ENCODE assay signal across 24 cellular contexts in the genomic region with DNA sequence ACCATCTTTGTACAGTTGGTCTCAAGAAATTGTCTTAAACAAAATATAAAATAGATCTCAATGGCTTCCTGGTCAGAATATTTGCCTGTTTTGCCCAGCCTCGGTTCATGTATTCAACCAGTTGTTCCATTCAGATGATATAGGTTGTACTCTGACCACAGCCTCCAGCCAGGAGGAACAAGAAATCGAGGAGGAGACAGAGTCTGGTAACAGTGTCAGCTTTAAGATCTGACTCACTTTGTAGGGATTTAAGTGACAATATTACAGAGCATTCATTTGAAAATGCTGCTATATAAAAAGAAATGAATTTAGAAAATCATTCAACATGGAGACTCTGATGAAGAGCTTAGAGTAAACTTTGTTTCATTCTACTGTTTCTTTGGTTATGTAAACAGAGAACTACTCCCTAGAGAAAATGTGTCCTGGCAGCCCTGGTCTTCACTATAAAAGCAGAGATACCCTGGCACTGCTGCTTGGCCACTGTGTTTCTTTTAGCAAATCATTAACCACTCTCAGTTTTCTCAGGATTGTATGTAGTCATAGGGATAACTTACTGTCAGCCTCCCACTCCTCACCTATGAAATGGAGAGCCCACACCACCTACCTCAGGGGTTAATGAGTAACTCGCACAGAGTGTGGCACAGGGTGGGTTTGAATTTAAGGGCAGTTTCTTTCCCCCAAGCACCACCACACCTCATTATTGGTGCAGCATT. TPM values are rescaled to one million over a fixed set of nuclear protein-coding genes. Genes with fewer than 3 reads are reported as not detected.
DNase-seq lines count a peak whose midpoint lies in the region; ATAC-seq and TF ChIP-seq lines count a peak whose summit lies in the region.
"Had no signal": no experiment of that assay in that cellular context is flagged by ENCODE, and none has a peak within 500 bp of the region (broad histone marks: within the 10 kb centered on the region; RNA-seq: fewer than 3 reads in every experiment).

No MANE protein-coding gene starts in this region.

- WGBS in heart right ventricle, 2 donors, result 84 to 90% methylated on average over 3 of the region's 3 CpGs

- peak overlapping the region; percentile 88 to 90 (median 90) for H3K27ac Mint-ChIP-seq in nephron
- no peak overlapping the region for H3K27ac Mint-ChIP-seq in T-helper 2 cell treated with Interferon-gamma antibody and Interleukin-4, amounts not matched to agents 5 μg/mL and 100 μg/mL, for 36 hours
- H3K27ac Mint-ChIP-seq: activated naive CD4-positive, alpha-beta T cell treated with anti-CD3 and anti-CD28 coated beads, Interleukin-2, amount 10 ng/mL, durations not matched to agents 7 days and 5 days; activated T-cell treated with anti-CD3 and anti-CD28 coated beads, Interleukin-2, amount 50 U/mL, for 72 hours; memory B cell; natural killer cell treated with Interleukin-12 subunit alpha and Interleukin-12 subunit beta and Interleukin-15 and Interleukin-18, amount 100 ng/mL, for 72 hours had no signal

- DNase-seq in cardiac muscle cell (ENCODE audit: low read depth in 1 of 2, low spot score in 1 of 2) (no peak), heart right ventricle (no peak), kidney glomerular epithelial cell (lab: John Stamatoyannopoulos, UW) (peak; percentile 65), NCI-H2107 (lab: John Stamatoyannopoulos, UW) (no peak)
- DNase-seq in effector CD8-positive, alpha-beta T cell (lab: John Stamatoyannopoulos, UW), result no peak
- DNase-seq in T-helper 2 cell treated with Interferon-gamma antibody and Interleukin-4, amounts not matched to agents 5 μg/mL and 100 μg/mL, for 36 hours (ENCODE audit: low spot score), result no peak
- DNase-seq: 8988T; activated CD4-positive, alpha-beta T cell treated with anti-CD3 and anti-CD28 coated beads for 1 hour; activated naive CD4-positive, alpha-beta T cell treated with anti-CD3 and anti-CD28 coated beads, Interleukin-2, amount 10 ng/mL, durations not matched to agents 7 days and 5 days; activated T-cell treated with anti-CD3 and anti-CD28 coated beads, Interleukin-2, amount 50 U/mL, for 72 hours; aorta; foreskin keratinocyte; hypothalamus; Karpas-422; NCI-H1694 treated with DMSO at 0.1 percent for 48 hours had no signal

- H3K36me3 Mint-ChIP-seq in nephron (ENCODE audit: low read depth), result peaks cover 8% of the 10 kb centered on the region
- H3K36me3 Mint-ChIP-seq in T-helper 2 cell treated with Interferon-gamma antibody and Interleukin-4, amounts not matched to agents 5 μg/mL and 100 μg/mL, for 36 hours (ENCODE audit: low read depth), result no peaks in the 10 kb centered on the region
- H3K36me3 Mint-ChIP-seq: activated naive CD4-positive, alpha-beta T cell treated with anti-CD3 and anti-CD28 coated beads, Interleukin-2, amount 10 ng/mL, durations not matched to agents 7 days and 5 days; natural killer cell treated with Interleukin-12 subunit alpha and Interleukin-12 subunit beta and Interleukin-15 and Interleukin-18, amount 100 ng/mL, for 72 hours had no signal

- peaks cover 17% of the 10 kb centered on the region for H3K4me1 ChIP-seq in cardiac muscle cell (ENCODE audit: low read depth)
- H3K4me1 ChIP-seq in heart right ventricle, result no peaks in the 10 kb centered on the region
- H3K4me1 ChIP-seq: foreskin keratinocyte, parathyroid adenoma had no signal

- H3K4me3 ChIP-seq in cardiac muscle cell (no peak overlapping the region), heart right ventricle (no peak overlapping the region)

- H3K27ac ChIP-seq in cardiac muscle cell, result peak overlapping the region; percentile 87
- H3K27ac ChIP-seq in heart right ventricle, result no peak overlapping the region
- H3K27ac ChIP-seq: foreskin keratinocyte, parathyroid adenoma had no signal

- ATAC-seq in heart right ventricle, result no peak
- no peak for ATAC-seq in GM21576 (IDR thresholded peaks at IDR 0.05; ENCODE audit: unreplicated experiment)
- ATAC-seq: activated T-cell treated with anti-CD3 and anti-CD28 coated beads, Interleukin-2, amount 50 U/mL, for 72 hours; foreskin keratinocyte; natural killer cell treated with Interleukin-12 subunit alpha and Interleukin-12 subunit beta and Interleukin-15 and Interleukin-18, amount 100 ng/mL, for 72 hours had no signal

- TF ChIP-seq CTCF in cardiac muscle cell (IDR thresholded peaks at IDR 0.05; ENCODE audit: low read depth, low read length), result no peak
- TF ChIP-seq CTCF in heart right ventricle (IDR thresholded peaks at IDR 0.05), result no peak
- no peak for TF ChIP-seq CTCF in nephron (IDR thresholded peaks at IDR 0.05; ENCODE audit: unreplicated experiment in 3 of 3)

- H3K4me1 Mint-ChIP-seq in nephron, result peaks cover 7% of the 10 kb centered on the region
- H3K4me1 Mint-ChIP-seq in T-helper 2 cell treated with Interferon-gamma antibody and Interleukin-4, amounts not matched to agents 5 μg/mL and 100 μg/mL, for 36 hours (ENCODE audit: low read depth), result no peaks in the 10 kb centered on the region
- H3K4me1 Mint-ChIP-seq: activated naive CD4-positive, alpha-beta T cell treated with anti-CD3 and anti-CD28 coated beads, Interleukin-2, amount 10 ng/mL, durations not matched to agents 7 days and 5 days; central memory CD8-positive, alpha-beta T cell; memory B cell had no signal

- H3K9me3 ChIP-seq in cardiac muscle cell (ENCODE audit: low read depth), result no peaks in the 10 kb centered on the region
- no peaks in the 10 kb centered on the region for H3K9me3 ChIP-seq in heart right ventricle

- peaks cover 5% of the 10 kb centered on the region for H3K9me3 Mint-ChIP-seq in nephron
- no peaks in the 10 kb centered on the region for H3K9me3 Mint-ChIP-seq in T-helper 2 cell treated with Interferon-gamma antibody and Interleukin-4, amounts not matched to agents 5 μg/mL and 100 μg/mL, for 36 hours
- H3K9me3 Mint-ChIP-seq: activated naive CD4-positive, alpha-beta T cell treated with anti-CD3 and anti-CD28 coated beads, Interleukin-2, amount 10 ng/mL, durations not matched to agents 7 days and 5 days; activated T-cell treated with anti-CD3 and anti-CD28 coated beads, Interleukin-2, amount 50 U/mL, for 72 hours; central memory CD8-positive, alpha-beta T cell; natural killer cell treated with Interleukin-12 subunit alpha and Interleukin-12 subunit beta and Interleukin-15 and Interleukin-18, amount 100 ng/mL, for 72 hours had no signal

- H3K36me3 ChIP-seq in cardiac muscle cell (no peaks in the 10 kb centered on the region), heart right ventricle (peaks cover 0 to 18% (median 0%) of the 10 kb centered on the region in 9 donors)

- no peak overlapping the region for H3K4me3 Mint-ChIP-seq in nephron
- no peak overlapping the region for H3K4me3 Mint-ChIP-seq in T-helper 2 cell treated with Interferon-gamma antibody and Interleukin-4, amounts not matched to agents 5 μg/mL and 100 μg/mL, for 36 hours
- H3K4me3 Mint-ChIP-seq: activated naive CD4-positive, alpha-beta T cell treated with anti-CD3 and anti-CD28 coated beads, Interleukin-2, amount 10 ng/mL, durations not matched to agents 7 days and 5 days; activated T-cell treated with anti-CD3 and anti-CD28 coated beads, Interleukin-2, amount 50 U/mL, for 72 hours; central memory CD8-positive, alpha-beta T cell; memory B cell; natural killer cell treated with Interleukin-12 subunit alpha and Interleukin-12 subunit beta and Interleukin-15 and Interleukin-18, amount 100 ng/mL, for 72 hours had no signal

- intact Hi-C loops in heart right ventricle (cut with DNase I), result no loop called here

- no peaks in the 10 kb centered on the region for H3K27me3 Mint-ChIP-seq in nephron (ENCODE audit: low read depth)
- H3K27me3 Mint-ChIP-seq in T-helper 2 cell treated with Interferon-gamma antibody and Interleukin-4, amounts not matched to agents 5 μg/mL and 100 μg/mL, for 36 hours (ENCODE audit: low read depth), result no peaks in the 10 kb centered on the region
- H3K27me3 Mint-ChIP-seq: activated naive CD4-positive, alpha-beta T cell treated with anti-CD3 and anti-CD28 coated beads, Interleukin-2, amount 10 ng/mL, durations not matched to agents 7 days and 5 days; central memory CD8-positive, alpha-beta T cell; memory B cell had no signal

- H3K27me3 ChIP-seq in cardiac muscle cell (no peaks in the 10 kb centered on the region), heart right ventricle (peaks cover 0 to 22% (median 0%) of the 10 kb centered on the region in 7 donors)
- H3K27me3 ChIP-seq: foreskin keratinocyte had no signal

RNA-seq across cellular contexts. Expression of a gene that starts 53.5 kb away (rescaled TPM):
- total RNA-seq in cardiac muscle cell, result not detected in 2 replicates
- not detected in 2 replicates for polyA plus RNA-seq in cardiac muscle cell
- not detected for total RNA-seq in heart right ventricle
- polyA plus RNA-seq in heart right ventricle, result not detected
- total RNA-seq: activated CD8-positive, alpha-beta memory T cell treated with anti-CD3 and anti-CD28 coated beads for 36 hours; activated T-cell treated with anti-CD3 and anti-CD28 coated beads, Interleukin-2, amount 50 U/mL, for 72 hours; aorta; foreskin keratinocyte; natural killer cell treated with Interleukin-12 subunit alpha and Interleukin-12 subunit beta and Interleukin-15 and Interleukin-18, amount 100 ng/mL, for 72 hours; OCI-LY7 had no signal
- polyA plus RNA-seq: aorta, esophagus, foreskin keratinocyte had no signal
